In the genomic region with DNA sequence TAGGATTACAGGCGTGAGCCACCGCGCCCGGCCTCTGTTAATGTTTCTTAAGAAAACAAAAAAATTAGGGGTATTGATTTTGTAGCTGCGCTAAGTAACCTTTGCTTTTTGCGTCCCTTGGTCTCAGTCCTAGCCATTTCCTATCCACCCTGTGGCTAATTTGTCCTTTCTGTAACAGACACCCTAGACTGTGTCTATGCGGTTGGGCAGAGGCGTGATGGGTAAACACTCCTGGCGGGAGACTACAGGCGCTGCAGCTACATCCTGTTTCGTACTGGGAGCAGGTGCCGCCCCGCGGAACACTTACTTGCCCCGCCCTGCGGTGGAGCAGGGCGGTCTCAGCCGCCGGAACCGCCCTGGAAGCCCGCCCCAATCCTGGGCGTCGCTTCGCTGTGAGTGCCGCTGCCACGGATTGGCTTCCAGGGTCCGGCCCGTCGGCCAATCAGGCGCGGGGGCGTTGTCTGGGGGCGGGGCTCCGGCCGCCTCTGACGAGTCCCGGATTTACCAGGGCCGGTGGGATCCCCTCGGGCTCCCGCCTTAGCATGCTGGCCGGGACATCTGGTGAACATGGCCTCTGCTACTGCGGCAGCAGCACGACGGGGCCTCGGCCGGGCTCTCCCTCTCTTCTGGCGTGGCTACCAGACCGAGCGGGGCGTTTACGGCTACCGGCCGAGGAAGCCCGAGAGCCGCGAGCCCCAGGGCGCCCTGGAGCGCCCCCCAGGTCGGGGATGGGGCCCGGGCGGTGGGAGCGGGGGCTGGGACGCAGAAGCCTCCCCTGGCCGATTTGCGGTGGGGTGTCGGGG, we compare ENCODE assay signal across 8 cellular contexts.
A peak's percentile ranks its signal among the peaks of the same experiment; 100 is the strongest.
DNase-seq lines count a peak whose midpoint lies in the region; FAIRE-seq and TF ChIP-seq lines count a peak whose summit lies in the region.

Gene DHTKD1, plus strand, starts transcription at position 488 of the 803 bp plus-strand sequence. Its CDS starts 80 bp downstream, at position 568.

- FAIRE-seq in H54 (lab: Jason Lieb, UNC), result peak; percentile 91

- no peaks in the 10 kb centered on the region for H3K36me3 Mint-ChIP-seq in nephron (ENCODE audit: low read depth)
- peaks cover under 1% of the 10 kb centered on the region for H3K36me3 Mint-ChIP-seq in stimulated activated naive CD8-positive, alpha-beta T cell treated with anti-CD3 and anti-CD28 coated beads, Interleukin-15, Interleukin-2, amounts not matched to agents 100 ng/mL and 50 ng/mL, for 24 hours (ENCODE audit: low read depth)

- H3K36me3 ChIP-seq in ES-I3 (ENCODE audit: insufficient read depth, low read length) (no peaks in the 10 kb centered on the region), Loucy (ENCODE audit: insufficient read depth, low read length) (no peaks in the 10 kb centered on the region)

- H3F3A ChIP-seq in Loucy (ENCODE audit: low read depth), result no peaks in the 10 kb centered on the region

- TF ChIP-seq CTCF in Loucy (conservative IDR thresholded peaks at IDR 0.05; ENCODE audit: low read length) (no peak), fibroblast of pulmonary artery (IDR thresholded peaks at IDR 0.05; ENCODE audit: low read length, missing control alignments) (peak; percentile 31), nephron (IDR thresholded peaks at IDR 0.05; ENCODE audit: unreplicated experiment in 3 of 3) (peak; percentile 40 to 58 (median 53))

- no peaks in the 10 kb centered on the region for H3K9me3 Mint-ChIP-seq in nephron
- H3K9me3 Mint-ChIP-seq in stimulated activated naive CD8-positive, alpha-beta T cell treated with anti-CD3 and anti-CD28 coated beads, Interleukin-15, Interleukin-2, amounts not matched to agents 100 ng/mL and 50 ng/mL, for 24 hours, result no peaks in the 10 kb centered on the region

- H3K4me3 ChIP-seq in Loucy (ENCODE audit: low read length, poor library complexity, severe bottlenecking) (peak within 1 kb of the TSS; percentile 95), fibroblast of pulmonary artery (replicated peaks; ENCODE audit: low read depth, low read length) (peak within 1 kb of the TSS; percentile 73)

- H3K27me3 Mint-ChIP-seq in nephron (ENCODE audit: low read depth), result peaks cover 4% of the 10 kb centered on the region
- no peaks in the 10 kb centered on the region for H3K27me3 Mint-ChIP-seq in stimulated activated naive CD8-positive, alpha-beta T cell treated with anti-CD3 and anti-CD28 coated beads, Interleukin-15, Interleukin-2, amounts not matched to agents 100 ng/mL and 50 ng/mL, for 24 hours

- peak within 1 kb of the TSS; percentile 90 for H2AFZ ChIP-seq in Loucy (ENCODE audit: low read length)

- H3K9me3 ChIP-seq in ES-I3 (ENCODE audit: control insufficient read depth, insufficient read depth, low read length) (no peaks in the 10 kb centered on the region), Loucy (ENCODE audit: insufficient read depth, low read depth, low read length) (no peaks in the 10 kb centered on the region)

- H3K27me3 ChIP-seq in Loucy (ENCODE audit: insufficient read depth, low read length, poor library complexity, severe bottlenecking), result no peaks in the 10 kb centered on the region

- peak; percentile 97 for DNase-seq in H54 (ENCODE audit: insufficient read length, low spot score)
- DNase-seq in activated effector memory CD4-positive, alpha-beta T cell treated with Interleukin-2 at 50 U/mL for 16 hours, result peak; percentile 99
- peak; percentile 96 for DNase-seq in fibroblast of pulmonary artery (ENCODE audit: low read depth)

- peak within 1 kb of the TSS; percentile 91 to 99 (median 94) for H3K27ac Mint-ChIP-seq in nephron
- H3K27ac Mint-ChIP-seq in stimulated activated naive CD8-positive, alpha-beta T cell treated with anti-CD3 and anti-CD28 coated beads, Interleukin-15, Interleukin-2, amounts not matched to agents 100 ng/mL and 50 ng/mL, for 24 hours, result peak within 1 kb of the TSS; percentile 85

- H3K4me1 ChIP-seq in ES-I3 (ENCODE audit: insufficient read depth, low read length) (0 out of 2 replicates have a peak, but pooled peaks cover 7% of the 10 kb centered on the region), Loucy (ENCODE audit: insufficient read depth, low read length, poor library complexity, severe bottlenecking) (peaks cover 22% of the 10 kb centered on the region)

- H3K4me3 Mint-ChIP-seq in nephron, result peak within 1 kb of the TSS; percentile 83 to 86 (median 85)
- peak within 1 kb of the TSS; percentile 86 for H3K4me3 Mint-ChIP-seq in stimulated activated naive CD8-positive, alpha-beta T cell treated with anti-CD3 and anti-CD28 coated beads, Interleukin-15, Interleukin-2, amounts not matched to agents 100 ng/mL and 50 ng/mL, for 24 hours

- H3K4me2 ChIP-seq in Loucy (ENCODE audit: low read depth, low read length, poor library complexity, severe bottlenecking), result peak within 1 kb of the TSS; percentile 69

- TF ChIP-seq POLR2A in H54 (IDR thresholded peaks at IDR 0.05; ENCODE audit: low read depth, low read length), result peak; percentile 49; the same call in 1 of the 2 replicates
- peak; percentile 89 for TF ChIP-seq POLR2A in Raji (IDR thresholded peaks at IDR 0.05; ENCODE audit: insufficient read depth, low read depth, low read length)

- H3K79me2 ChIP-seq in Loucy (ENCODE audit: insufficient read depth, low read length), result peaks cover 22% of the 10 kb centered on the region

- peaks cover 5% of the 10 kb centered on the region for H3K4me1 Mint-ChIP-seq in nephron
- peaks cover 23% of the 10 kb centered on the region for H3K4me1 Mint-ChIP-seq in stimulated activated naive CD8-positive, alpha-beta T cell treated with anti-CD3 and anti-CD28 coated beads, Interleukin-15, Interleukin-2, amounts not matched to agents 100 ng/mL and 50 ng/mL, for 24 hours (ENCODE audit: low read depth)

- no peaks in the 10 kb centered on the region for H3K9me2 ChIP-seq in Loucy (replicated peaks; ENCODE audit: low read depth, low read length)

- peak within 1 kb of the TSS; percentile 94 for H3K9ac ChIP-seq in ES-I3 (ENCODE audit: low read depth, low read length)
- H3K9ac ChIP-seq in Loucy (ENCODE audit: low read depth, low read length, poor library complexity, severe bottlenecking), result peak within 1 kb of the TSS; percentile 95

- peaks cover 2% of the 10 kb centered on the region for H4K20me1 ChIP-seq in Loucy (ENCODE audit: insufficient read depth, low read length, poor library complexity, severe bottlenecking)

Comparison
In these comparisons a context has a peak if more than half of its experiments do, and no peak if none do; other contexts are left out.
1. Peak in every context shown above with its lines: DNase-seq and H3K4me3 ChIP-seq.